Comparison of ENCODE assay signal across 8 cellular contexts in the genomic region with DNA sequence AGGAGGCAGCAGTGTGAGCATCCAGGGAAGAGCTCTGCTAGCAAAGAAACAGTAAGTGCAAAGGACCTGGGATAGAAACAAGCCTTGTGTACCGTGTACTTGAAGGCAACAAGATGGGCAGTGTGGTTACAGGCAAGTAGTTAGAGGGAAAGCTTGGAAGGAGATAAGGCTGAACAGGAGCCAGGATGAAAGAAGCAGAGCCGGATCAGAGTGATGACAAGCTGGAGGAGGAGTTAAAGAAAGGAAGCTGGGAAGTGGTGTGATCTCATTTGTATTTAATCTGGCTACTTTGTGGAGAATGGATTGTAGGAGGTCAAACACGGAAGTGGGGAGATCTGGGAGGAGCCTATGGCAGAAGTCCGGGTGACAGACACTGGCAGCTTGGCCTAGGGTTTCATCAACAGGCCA. TPM values are rescaled to one million over a fixed set of nuclear protein-coding genes. Genes with fewer than 3 reads are reported as not detected.
DNase-seq lines count a peak whose midpoint lies in the region; TF ChIP-seq lines count a peak whose summit lies in the region.

No MANE protein-coding gene starts in this region.

- TF ChIP-seq CTCF in RWPE1 (conservative IDR thresholded peaks at IDR 0.05; ENCODE audit: low read depth) = no peak
- no peak for TF ChIP-seq CTCF in esophagus squamous epithelium (IDR thresholded peaks at IDR 0.05)

- CTCF ChIA-PET in RWPE1 (lab: Yijun Ruan, JAX) = interaction anchor here (0.6 kb wide), 1 partner anchor 346 kb away, joined by 5 read pairs; no protein-coding TSS in a partner anchor

- 19 to 23% methylated on average over 4 of the region's 4 CpGs for WGBS in esophagus squamous epithelium, 2 donors

- H3K4me1 ChIP-seq in esophagus squamous epithelium = peaks cover 18 to 55% (median 25%) of the 10 kb centered on the region in 3 donors

- POLR2A ChIA-PET in RWPE1 (lab: Yijun Ruan, JAX; ENCODE audit: low non-redundant PET) = no interaction called here

- DNase-seq in COLO668 (lab: John Stamatoyannopoulos, UW; ENCODE audit: unreplicated experiment) = peak; percentile 58
- no peak for DNase-seq in RWPE1 (ENCODE audit: low spot score)
- no peak for DNase-seq in esophagus squamous epithelium (lab: John Stamatoyannopoulos, UW)
- DNase-seq in non-pigmented ciliary epithelial cell (ENCODE audit: low read depth) = peak; percentile 71
- no peak for DNase-seq in T1000 (lab: John Stamatoyannopoulos, UW)
- no peak for DNase-seq in stimulated activated CD4-positive, alpha-beta T cell treated with anti-CD3 and anti-CD28 coated beads, Interleukin-4, amount 100 ng/mL, for 24 hours
- no peak for DNase-seq in 8988T
- DNase-seq in NCI-H446 treated with DMSO at 0.1 percent for 48 hours (lab: John Stamatoyannopoulos, UW) = no peak

- H3K27ac ChIP-seq in RWPE1 = peak overlapping the region; percentile 62
- peak overlapping the region; percentile 48 to 86 (median 83) for H3K27ac ChIP-seq in esophagus squamous epithelium

- H3K36me3 ChIP-seq in esophagus squamous epithelium = no peaks in the 10 kb centered on the region

- intact Hi-C loops in esophagus squamous epithelium (cut with DNase I) = no loop called here

- peak overlapping the region in 1 of 4 donors; percentile 2 for H3K4me3 ChIP-seq in esophagus squamous epithelium

- no peak for TF ChIP-seq POLR2A in esophagus squamous epithelium (IDR thresholded peaks at IDR 0.05)

- no peaks in the 10 kb centered on the region for H3K9me3 ChIP-seq in esophagus squamous epithelium

- no peaks in the 10 kb centered on the region for H3K27me3 ChIP-seq in esophagus squamous epithelium

RNA-seq across cellular contexts. Expression of a gene that starts 44.7 kb away (rescaled TPM):
- 10 to 100 TPM; 10.4 to 25.2 (median 19.0) TPM for total RNA-seq in esophagus squamous epithelium

Comparison
In these comparisons a context has a peak if more than half of its experiments do, and no peak if none do; other contexts are left out.
1. DNase-seq: peak in COLO668 (single experiment) and non-pigmented ciliary epithelial cell (single experiment); none in RWPE1 (single experiment), esophagus squamous epithelium (single experiment), T1000 (single experiment), stimulated activated CD4-positive, alpha-beta T cell treated with anti-CD3 and anti-CD28 coated beads, Interleukin-4, amount 100 ng/mL, for 24 hours (single experiment), 8988T (single experiment) and NCI-H446 treated with DMSO at 0.1 percent for 48 hours (single experiment).